Comparison of ENCODE assay signal across 11 cellular contexts in the genomic region with DNA sequence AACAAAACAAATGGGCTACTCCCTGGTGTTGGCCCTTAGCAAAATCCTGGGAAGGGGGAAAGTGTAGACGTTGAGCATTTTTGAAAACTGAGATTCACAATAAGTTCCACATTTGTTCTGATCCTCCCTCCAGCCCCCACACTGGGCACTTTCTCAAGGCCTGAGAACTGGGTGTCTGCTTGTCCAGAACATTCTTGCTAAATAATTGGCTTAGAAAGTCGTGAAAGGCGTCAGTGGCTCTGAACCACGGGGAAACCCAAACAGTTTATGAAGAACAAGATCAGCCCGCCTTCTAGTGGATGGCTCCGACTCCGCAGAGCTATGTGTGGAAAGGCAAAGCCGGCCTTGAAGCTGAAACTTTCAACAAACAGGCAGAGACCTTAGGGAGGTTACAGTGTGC.
DNase-seq lines count a peak whose midpoint lies in the region; ATAC-seq, FAIRE-seq and TF ChIP-seq lines count a peak whose summit lies in the region.
"Had no signal": no experiment of that assay in that cellular context is flagged by ENCODE, and none has a peak within 500 bp of the region (broad histone marks: within the 10 kb centered on the region; RNA-seq: fewer than 3 reads in every experiment).

No MANE protein-coding gene starts in this region.

- TF ChIP-seq POLR2A in Peyer's patch (IDR thresholded peaks at IDR 0.05), result no peak
- no peak for TF ChIP-seq POLR2A in gastroesophageal sphincter (IDR thresholded peaks at IDR 0.05)
- no peak for TF ChIP-seq POLR2A in GM12892 (IDR thresholded peaks at IDR 0.05; ENCODE audit: low read depth, low read length)

- TF ChIP-seq CTCF in Peyer's patch (IDR thresholded peaks at IDR 0.05) (peak in 3 of 6 experiments; percentile 1 to 24 (median 16)), gastroesophageal sphincter (IDR thresholded peaks at IDR 0.05) (peak; percentile 42 to 80 (median 72)), tibial artery (IDR thresholded peaks at IDR 0.05) (peak; percentile 70 to 76)

- H3K36me3 ChIP-seq in Peyer's patch (no peaks in the 10 kb centered on the region), gastroesophageal sphincter (no peaks in the 10 kb centered on the region), muscle layer of colon (ENCODE audit: insufficient read depth, low read length) (no peaks in the 10 kb centered on the region), tibial artery (no peaks in the 10 kb centered on the region)

- H3K27me3 ChIP-seq in Peyer's patch (no peaks in the 10 kb centered on the region), gastroesophageal sphincter (no peaks in the 10 kb centered on the region), muscle layer of colon (ENCODE audit: control insufficient read depth in 1 of 2, insufficient read depth in 2 of 2, low read length in 2 of 2) (no peaks in the 10 kb centered on the region), tibial artery (no peaks in the 10 kb centered on the region)

- intact Hi-C loops in tibial artery (cut with DNase I; ENCODE audit: low total_unique reads), result loop anchor here (5.0 to 10.0 kb wide), 2 partner anchors 122 to 170 kb away; no protein-coding TSS in a partner anchor

- H3K9me3 ChIP-seq in Peyer's patch (no peaks in the 10 kb centered on the region), gastroesophageal sphincter (no peaks in the 10 kb centered on the region), muscle layer of colon (ENCODE audit: low read length) (no peaks in the 10 kb centered on the region), tibial artery (no peaks in the 10 kb centered on the region)

- WGBS in gastroesophageal sphincter (ENCODE audit: low coverage in 1 of 2), 2 donors, result 9 to 35% methylated on average over 8 of the region's 8 CpGs

- ATAC-seq in gastroesophageal sphincter (peak; percentile 92), GM21619 (IDR thresholded peaks at IDR 0.05; ENCODE audit: unreplicated experiment) (no peak)

- H3K4me3 ChIP-seq in Peyer's patch, result no peak overlapping the region
- H3K4me3 ChIP-seq in gastroesophageal sphincter, result no peak overlapping the region
- no peak overlapping the region for H3K4me3 ChIP-seq in muscle layer of colon (ENCODE audit: low read depth in 1 of 2, low read length in 2 of 2)
- H3K4me3 ChIP-seq in tibial artery, result no peak overlapping the region

- H3K27ac ChIP-seq in Peyer's patch, result peak overlapping the region; percentile 26 to 36 (median 32)
- peak overlapping the region; percentile 72 to 80 (median 78) for H3K27ac ChIP-seq in gastroesophageal sphincter
- H3K27ac ChIP-seq in muscle layer of colon (ENCODE audit: low read depth, low read length), result peak overlapping the region; percentile 3
- H3K27ac ChIP-seq in tibial artery, result peak overlapping the region; percentile 81 to 86

- TF ChIP-seq EP300 in gastroesophageal sphincter (IDR thresholded peaks at IDR 0.05), result no peak

- H3K4me1 ChIP-seq in Peyer's patch (no peaks in the 10 kb centered on the region), gastroesophageal sphincter (peaks cover 2 to 52% (median 22%) of the 10 kb centered on the region in 3 donors), muscle layer of colon (ENCODE audit: insufficient read depth, low read length) (no peaks in the 10 kb centered on the region), tibial artery (peaks cover 0 to 56% (median 23%) of the 10 kb centered on the region in 4 donors)

- peak in 2 of 3 donors; percentile 16 to 67 for DNase-seq in Peyer's patch
- peak; percentile 93 to 96 for DNase-seq in tibial artery
- DNase-seq in OCI-M2 (lab: John Stamatoyannopoulos, UW; ENCODE audit: unreplicated experiment), result no peak
- no peak for DNase-seq in activated gamma-delta T cell treated with Interleukin-2 at 50 U/mL for 16 hours
- DNase-seq in GM12892 (ENCODE audit: insufficient read length), result no peak
- DNase-seq: activated CD4-positive, alpha-beta T cell treated with anti-CD3 and anti-CD28 coated beads, Interleukin-2, amount 10 ng/mL, durations not matched to agents 24 days and 14 days; NCI-H2081 treated with DMSO at 0.1 percent for 48 hours had no signal

- no peak for FAIRE-seq in GM12892 (lab: Jason Lieb, UNC)
- FAIRE-seq: HTR-8/SVneo had no signal

- H3K9ac ChIP-seq in muscle layer of colon (ENCODE audit: low read length), result peak overlapping the region; percentile 21

Comparison
In these comparisons a context has a peak if more than half of its experiments do, and no peak if none do; other contexts are left out.
1. DNase-seq: peak in Peyer's patch (2 of 3) and tibial artery (2 of 2); none in OCI-M2 (single experiment), activated gamma-delta T cell treated with Interleukin-2 at 50 U/mL for 16 hours (single experiment) and GM12892 (single experiment).
2. H3K27ac ChIP-seq: peak in every context shown above with its lines; median percentile 84 in tibial artery; 78 in gastroesophageal sphincter; 32 in Peyer's patch; 3 in muscle layer of colon.